Comparison of ENCODE assay signal across 1 cellular context in the genomic region with DNA sequence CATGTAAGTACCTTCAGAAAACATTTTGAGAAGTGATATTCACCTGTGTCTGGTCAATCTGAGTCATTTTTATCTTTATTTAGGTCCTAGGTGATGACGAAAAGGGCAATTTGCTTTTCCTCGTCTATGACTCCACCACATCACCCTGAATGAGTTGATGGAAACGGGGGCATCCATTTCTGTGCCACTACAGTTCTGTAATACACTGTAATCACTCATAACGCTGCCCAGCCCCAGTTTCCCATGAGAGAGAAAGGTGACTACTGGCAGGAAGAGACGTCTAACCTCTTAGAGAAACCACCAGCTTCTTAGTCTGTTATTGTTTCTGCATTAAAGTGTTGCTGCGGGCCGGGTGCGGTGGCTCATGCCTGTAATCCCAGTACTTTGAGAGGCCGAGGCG.
TF ChIP-seq lines count a peak whose summit lies in the region.

No MANE protein-coding gene starts in this region.

TF ChIP-seq in GM12878, 131 proteins besides CTCF, POLR2A, EP300 and RAD21 (continued from another document):
- 0 out of 2 replicates have a peak, but pooled peaks have one; percentile 17 for TF ChIP-seq EED (IDR thresholded peaks at IDR 0.05; ENCODE audit: low read depth)
- 0 out of 2 replicates have a peak, but pooled peaks have one; percentile 14 for TF ChIP-seq IKZF1 (conservative IDR thresholded peaks at IDR 0.05)
- TF ChIP-seq SMARCA5 (IDR thresholded peaks at IDR 0.05) = no peak
- no peak for TF ChIP-seq FOS (IDR thresholded peaks at IDR 0.05; ENCODE audit: borderline replicate concordance, extremely low read depth, insufficient read length)
- peak; percentile 6; the same call in 1 of the 2 replicates for TF ChIP-seq RUNX3 (IDR thresholded peaks at IDR 0.05; ENCODE audit: low read length)
- TF ChIP-seq, protein P1, sequence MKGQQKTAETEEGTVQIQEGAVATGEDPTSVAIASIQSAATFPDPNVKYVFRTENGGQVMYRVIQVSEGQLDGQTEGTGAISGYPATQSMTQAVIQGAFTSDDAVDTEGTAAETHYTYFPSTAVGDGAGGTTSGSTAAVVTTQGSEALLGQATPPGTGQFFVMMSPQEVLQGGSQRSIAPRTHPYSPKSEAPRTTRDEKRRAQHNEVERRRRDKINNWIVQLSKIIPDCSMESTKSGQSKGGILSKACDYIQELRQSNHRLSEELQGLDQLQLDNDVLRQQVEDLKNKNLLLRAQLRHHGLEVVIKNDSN (IDR thresholded peaks at IDR 0.05; ENCODE audit: borderline replicate concordance, extremely low read length, insufficient read depth, low read depth, low read length) = no peak
- 0 out of 2 replicates have a peak, but pooled peaks have one; percentile 28 for TF ChIP-seq CREB1 (IDR thresholded peaks at IDR 0.05; ENCODE audit: low read depth)
- TF ChIP-seq JUNB (IDR thresholded peaks at IDR 0.05) = peak; percentile 37; the same call in 1 of the 2 replicates
- TF ChIP-seq POLR2AphosphoS5 (IDR thresholded peaks at IDR 0.05; ENCODE audit: low read length) = no peak
- no peak for TF ChIP-seq NFXL1 (IDR thresholded peaks at IDR 0.05; ENCODE audit: borderline replicate concordance)
- peak in 1 of 2 experiments; percentile 29; a peak in 2 of 4 replicates for TF ChIP-seq IKZF2 (IDR thresholded peaks at IDR 0.05)
- TF ChIP-seq, protein P2, sequence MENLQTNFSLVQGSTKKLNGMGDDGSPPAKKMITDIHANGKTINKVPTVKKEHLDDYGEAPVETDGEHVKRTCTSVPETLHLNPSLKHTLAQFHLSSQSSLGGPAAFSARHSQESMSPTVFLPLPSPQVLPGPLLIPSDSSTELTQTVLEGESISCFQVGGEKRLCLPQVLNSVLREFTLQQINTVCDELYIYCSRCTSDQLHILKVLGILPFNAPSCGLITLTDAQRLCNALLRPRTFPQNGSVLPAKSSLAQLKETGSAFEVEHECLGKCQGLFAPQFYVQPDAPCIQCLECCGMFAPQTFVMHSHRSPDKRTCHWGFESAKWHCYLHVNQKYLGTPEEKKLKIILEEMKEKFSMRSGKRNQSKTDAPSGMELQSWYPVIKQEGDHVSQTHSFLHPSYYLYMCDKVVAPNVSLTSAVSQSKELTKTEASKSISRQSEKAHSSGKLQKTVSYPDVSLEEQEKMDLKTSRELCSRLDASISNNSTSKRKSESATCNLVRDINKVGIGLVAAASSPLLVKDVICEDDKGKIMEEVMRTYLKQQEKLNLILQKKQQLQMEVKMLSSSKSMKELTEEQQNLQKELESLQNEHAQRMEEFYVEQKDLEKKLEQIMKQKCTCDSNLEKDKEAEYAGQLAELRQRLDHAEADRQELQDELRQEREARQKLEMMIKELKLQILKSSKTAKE (IDR thresholded peaks at IDR 0.05; ENCODE audit: low read depth, poor library complexity, severe bottlenecking) = peak; percentile 25
- no peak for TF ChIP-seq ZSCAN29 (IDR thresholded peaks at IDR 0.05)
